Comparison of ENCODE assay signal across 14 cellular contexts in the genomic region with DNA sequence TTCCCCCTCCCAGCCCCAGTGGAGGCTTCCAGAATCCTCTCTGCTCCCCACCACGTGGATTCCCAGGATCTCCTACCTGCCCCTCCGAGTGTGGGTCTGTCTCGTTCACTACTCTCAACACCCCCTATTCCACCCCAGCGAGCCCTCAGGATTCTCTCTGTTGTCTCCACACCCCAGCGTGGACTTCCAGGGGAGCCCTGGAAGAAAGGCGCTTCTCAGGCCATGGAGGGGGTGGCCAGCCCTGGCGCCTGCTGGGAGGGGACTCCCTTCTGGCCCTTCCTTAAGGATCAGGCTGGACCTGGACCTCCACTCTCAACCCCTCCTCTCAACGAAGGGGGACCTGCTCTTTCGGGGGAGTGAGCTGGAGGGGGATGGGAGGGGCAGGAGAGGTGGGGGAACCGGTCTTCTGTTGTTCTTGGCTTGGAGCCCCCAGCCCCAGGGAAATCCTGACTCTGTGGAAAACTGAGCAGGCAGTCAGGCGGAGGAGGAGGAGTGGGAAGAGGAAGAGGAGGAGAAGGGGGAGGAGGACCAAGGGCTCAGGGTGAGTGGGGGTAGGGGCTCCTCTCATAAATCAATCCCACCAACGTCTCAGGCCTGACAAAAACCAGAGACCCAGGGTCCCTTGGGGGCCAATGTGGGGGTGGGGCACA. TPM values are rescaled to one million over a fixed set of nuclear protein-coding genes. Genes with fewer than 3 reads are reported as not detected.
"Had no signal": no experiment of that assay in that cellular context is flagged by ENCODE, and none has a peak within 500 bp of the region (broad histone marks: within the 10 kb centered on the region; RNA-seq: fewer than 3 reads in every experiment).

No MANE protein-coding gene starts in this region.

- ATAC-seq: activated CD4-positive, alpha-beta T cell treated with anti-CD3 and anti-CD28 coated beads for 36 hours; activated CD8-positive, alpha-beta T cell treated with anti-CD3 and anti-CD28 coated beads for 36 hours; activated T-cell treated with anti-CD3 and anti-CD28 coated beads, Interleukin-2, amount 50 U/mL, for 72 hours; naive thymus-derived CD8-positive, alpha-beta T cell; T-cell had no signal

- H3K4me1 ChIP-seq: parathyroid adenoma had no signal

- DNase-seq: activated CD4-positive, alpha-beta T cell treated with anti-CD3 and anti-CD28 coated beads for 36 hours; activated CD8-positive, alpha-beta memory T cell treated with anti-CD3 and anti-CD28 coated beads, Interleukin-2, amount 50 U/mL, for 4 hours; activated CD8-positive, alpha-beta T cell treated with anti-CD3 and anti-CD28 coated beads for 36 hours; activated naive CD8-positive, alpha-beta T cell treated with anti-CD3 and anti-CD28 coated beads, Interleukin-2, amount 10 ng/mL, durations not matched to agents 7 days and 5 days; activated T-cell treated with anti-CD3 and anti-CD28 coated beads, Interleukin-2, amount 50 U/mL, for 72 hours; anterior cingulate cortex; kidney; naive thymus-derived CD8-positive, alpha-beta T cell; small intestine; T-cell; T1000 had no signal

- H3K36me3 ChIP-seq: WERI-Rb-1 had no signal

- H3K27ac ChIP-seq: parathyroid adenoma, WERI-Rb-1 had no signal

RNA-seq across cellular contexts. Expression of gene EPHB3, which starts 32.9 kb away (rescaled TPM):
- total RNA-seq: activated CD4-positive, alpha-beta T cell treated with anti-CD3 and anti-CD28 coated beads for 36 hours; endothelial cell of umbilical vein; naive thymus-derived CD8-positive, alpha-beta T cell had no signal
